Comparison of ENCODE assay signal across 1 cellular context in genomic region chr17:49515196-49515770, GRCh38.
TF ChIP-seq lines count a peak whose summit lies in the region.

No MANE protein-coding gene starts in this region.

TF ChIP-seq in HepG2, 621 proteins besides CTCF, POLR2A, EP300 and RAD21 (continued from another document and continues in another):
- TF ChIP-seq MTF2 (CRISPR knock-in tag; IDR thresholded peaks at IDR 0.05; ENCODE audit: borderline replicate concordance) (no peak), TCF12 (IDR thresholded peaks at IDR 0.05) (no peak), TCF12 (CRISPR knock-in tag; IDR thresholded peaks at IDR 0.05) (no peak), ZNF670 (CRISPR knock-in tag; IDR thresholded peaks at IDR 0.05; ENCODE audit: borderline replicate concordance) (no peak), CBX1 (IDR thresholded peaks at IDR 0.05; ENCODE audit: low read depth) (peak; percentile 43), CC2D1A (CRISPR knock-in tag; IDR thresholded peaks at IDR 0.05) (0 out of 2 replicates have a peak, but pooled peaks have one; percentile 30), PAWR (CRISPR knock-in tag; IDR thresholded peaks at IDR 0.05; ENCODE audit: borderline replicate concordance) (no peak; the same call in 1 of the 2 replicates), PAX8 (CRISPR knock-in tag; IDR thresholded peaks at IDR 0.05; ENCODE audit: borderline replicate concordance) (no peak), GMEB2 (CRISPR knock-in tag; IDR thresholded peaks at IDR 0.05; ENCODE audit: low read depth) (no peak), HNF4A (CRISPR knock-in tag; IDR thresholded peaks at IDR 0.05) (no peak), HHEX (CRISPR knock-in tag; IDR thresholded peaks at IDR 0.05) (no peak), ZNF576 (CRISPR knock-in tag; IDR thresholded peaks at IDR 0.05) (no peak), ZBTB26 (CRISPR knock-in tag; IDR thresholded peaks at IDR 0.05; ENCODE audit: borderline replicate concordance) (peak; percentile 67), ZBTB4 (CRISPR knock-in tag; IDR thresholded peaks at IDR 0.05; ENCODE audit: borderline replicate concordance) (no peak; the same call in 1 of the 2 replicates), JUNB (CRISPR knock-in tag; IDR thresholded peaks at IDR 0.05; ENCODE audit: borderline replicate concordance) (no peak), YEATS2 (CRISPR knock-in tag; IDR thresholded peaks at IDR 0.05; ENCODE audit: borderline replicate concordance) (peak; percentile 42), SNRNP70 (IDR thresholded peaks at IDR 0.05; ENCODE audit: low read depth, low read length) (no peak), PHF20 (CRISPR knock-in tag; IDR thresholded peaks at IDR 0.05) (peak; percentile 69; the same call in 1 of the 2 replicates), ZNF512B (CRISPR knock-in tag; IDR thresholded peaks at IDR 0.05; ENCODE audit: borderline replicate concordance) (peak; percentile 88; the same call in 1 of the 2 replicates), NR2C2 (CRISPR knock-in tag; IDR thresholded peaks at IDR 0.05; ENCODE audit: borderline replicate concordance) (peak; percentile 64), PLRG1 (conservative IDR thresholded peaks at IDR 0.05) (no peak), ZZZ3 (CRISPR knock-in tag; IDR thresholded peaks at IDR 0.05; ENCODE audit: borderline replicate concordance) (peak; percentile 47; the same call in 1 of the 2 replicates), ZNF496 (CRISPR knock-in tag; IDR thresholded peaks at IDR 0.05; ENCODE audit: insufficient replicate concordance) (no peak), TRIM22 (IDR thresholded peaks at IDR 0.05) (no peak), MYPOP (CRISPR knock-in tag; IDR thresholded peaks at IDR 0.05) (no peak; the same call in 1 of the 2 replicates), FOXK2 (IDR thresholded peaks at IDR 0.05) (peak; percentile 11; the same call in 1 of the 2 replicates), SRY (CRISPR knock-in tag; IDR thresholded peaks at IDR 0.05) (peak; percentile 50; the same call in 1 of the 2 replicates), NFYC (CRISPR knock-in tag; IDR thresholded peaks at IDR 0.05) (peak; percentile 32; the same call in 1 of the 2 replicates), JARID2 (CRISPR knock-in tag; IDR thresholded peaks at IDR 0.05; ENCODE audit: insufficient replicate concordance) (peak; percentile 77), KLF11 (CRISPR knock-in tag; IDR thresholded peaks at IDR 0.05) (peak; percentile 79; the same call in 1 of the 2 replicates), REST (IDR thresholded peaks at IDR 0.05; ENCODE audit: borderline replicate concordance in 1 of 2, low read depth in 1 of 2, low read length in 2 of 2) (no peak), ZNF20 (CRISPR knock-in tag; IDR thresholded peaks at IDR 0.05) (no peak), ZNF75D (CRISPR knock-in tag; IDR thresholded peaks at IDR 0.05; ENCODE audit: borderline replicate concordance) (no peak), MED1 (CRISPR knock-in tag; IDR thresholded peaks at IDR 0.05) (peak; percentile 66), HNF1A (IDR thresholded peaks at IDR 0.05; ENCODE audit: low read depth) (no peak), HNF1A (CRISPR knock-in tag; IDR thresholded peaks at IDR 0.05; ENCODE audit: borderline replicate concordance) (peak; percentile 19; the same call in 1 of the 2 replicates), XRCC5 (optimal IDR thresholded peaks at IDR 0.05; ENCODE audit: low read length) (peak; percentile 88), PHF21A (CRISPR knock-in tag; IDR thresholded peaks at IDR 0.05) (no peak), ZNF558 (CRISPR knock-in tag; IDR thresholded peaks at IDR 0.05; ENCODE audit: borderline replicate concordance) (no peak; the same call in 1 of the 2 replicates)
